ENCODE assay signal across 18 cellular contexts in genomic region chr6:156650896-156651295, GRCh38.
"Had no signal": no experiment of that assay in that cellular context is flagged by ENCODE, and none has a peak within 500 bp of the region (broad histone marks: within the 10 kb centered on the region; RNA-seq: fewer than 3 reads in every experiment).

No MANE protein-coding gene starts in this region.

- H3K27ac ChIP-seq: heart left ventricle, stomach, thoracic aorta, transverse colon had no signal

- H3K9me3 ChIP-seq: heart left ventricle, spleen, thoracic aorta, transverse colon had no signal

- H3K36me3 ChIP-seq: heart left ventricle, spleen, stomach, thoracic aorta, transverse colon had no signal

- DNase-seq: effector CD4-positive, alpha-beta T cell; endodermal cell; heart left ventricle; hippocampal formation; kidney glomerular epithelial cell; mesendoderm; naive B cell; posterior cingulate gyrus; spleen; stimulated activated CD4-positive, alpha-beta T cell treated with anti-CD3 and anti-CD28 coated beads, Interleukin-2, amount 100 ng/mL, for 24 hours; stimulated activated CD4-positive, alpha-beta T cell treated with anti-CD3 and anti-CD28 coated beads, Interleukin-4, amount 100 ng/mL, for 4 hours; stimulated activated naive B cell treated with anti-CD40 and anti-IgM and Interleukin-4, amounts not matched to agents 10 μg/mL and 1 μg/mL and 100 μg/mL, for 72 hours; stomach; substantia nigra; transverse colon had no signal

- H3K4me1 ChIP-seq: transverse colon had no signal

- H3K27ac Mint-ChIP-seq: endodermal cell; naive B cell; nephron; stimulated activated naive B cell treated with anti-CD40 and anti-IgM and Interleukin-4, amounts not matched to agents 10 μg/mL and 1 μg/mL and 100 μg/mL, for 72 hours had no signal

- H3K36me3 Mint-ChIP-seq: naive B cell; stimulated activated naive B cell treated with anti-CD40 and anti-IgM and Interleukin-4, amounts not matched to agents 10 μg/mL and 1 μg/mL and 100 μg/mL, for 72 hours had no signal

- H3K27me3 ChIP-seq: heart left ventricle, spleen, stomach, transverse colon had no signal

- H3K4me3 ChIP-seq: heart left ventricle, spleen, stomach, thoracic aorta, transverse colon had no signal

- ATAC-seq: sciatic nerve; stimulated activated naive B cell treated with anti-CD40 and anti-IgM and Interleukin-4, amounts not matched to agents 10 μg/mL and 1 μg/mL and 100 μg/mL, for 72 hours had no signal

- H3K4me3 Mint-ChIP-seq: endodermal cell; nephron; stimulated activated naive B cell treated with anti-CD40 and anti-IgM and Interleukin-4, amounts not matched to agents 10 μg/mL and 1 μg/mL and 100 μg/mL, for 72 hours had no signal
